In the genomic region with DNA sequence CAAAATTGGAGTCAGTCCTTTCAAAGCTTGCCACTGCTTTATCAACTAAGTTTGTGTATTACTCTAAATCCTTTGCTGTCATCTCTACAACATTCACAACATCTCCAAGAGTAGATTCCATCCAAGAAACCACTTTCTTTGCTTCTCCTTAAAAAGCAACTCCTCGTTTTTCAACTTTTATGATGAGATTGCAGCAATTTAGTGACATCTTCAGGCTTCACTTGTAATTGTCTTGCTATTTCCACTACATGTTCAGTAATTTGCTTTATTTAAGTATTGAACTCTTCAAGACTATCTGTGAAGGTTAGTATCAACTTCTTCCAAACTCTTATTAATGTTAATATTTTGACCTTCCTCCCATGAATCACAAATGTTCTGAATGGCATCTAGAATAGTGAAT, we compare ENCODE assay signal across 30 cellular contexts.
A peak's percentile ranks its signal among the peaks of the same experiment; 100 is the strongest.
DNase-seq lines count a peak whose midpoint lies in the region; ATAC-seq and TF ChIP-seq lines count a peak whose summit lies in the region.
"Had no signal": no experiment of that assay in that cellular context is flagged by ENCODE, and none has a peak within 500 bp of the region (broad histone marks: within the 10 kb centered on the region; RNA-seq: fewer than 3 reads in every experiment).

No MANE protein-coding gene starts in this region.

- ATAC-seq in HCT116 (no peak), HG02763 (IDR thresholded peaks at IDR 0.05; ENCODE audit: unreplicated experiment) (no peak)
- ATAC-seq: effector memory CD8-positive, alpha-beta T cell; left ventricle myocardium superior; right lobe of liver; Right ventricle myocardium inferior had no signal

- H3K79me2 ChIP-seq in HCT116 (ENCODE audit: insufficient read depth, low read length) (no peaks in the 10 kb centered on the region), SU-DHL-6 (ENCODE audit: insufficient read depth, low read length) (no peaks in the 10 kb centered on the region)

- H2AFZ ChIP-seq in HCT116 (ENCODE audit: low read depth, low read length, poor library complexity, severe bottlenecking), result no peak overlapping the region
- H2AFZ ChIP-seq in SU-DHL-6 (ENCODE audit: low read depth, low read length, severe bottlenecking), result peak overlapping the region; percentile 80

- peak; percentile 31; the same call in 1 of the 2 replicates for TF ChIP-seq RAD21 in HCT116 (IDR thresholded peaks at IDR 0.05; ENCODE audit: low read depth)

- no peaks in the 10 kb centered on the region for H3F3A ChIP-seq in SU-DHL-6 (ENCODE audit: insufficient read depth)

- in situ Hi-C loops in ACHN (cut with HindIII; ENCODE audit: low pct_ligation_motif_present, low pct_unique_long_range_greater_than_20kb, low sequenced_read_pairs), result no loop called here

- H3K9me2 ChIP-seq in HCT116 (ENCODE audit: insufficient read depth), result no peaks in the 10 kb centered on the region
- no peaks in the 10 kb centered on the region for H3K9me2 ChIP-seq in SU-DHL-6 (replicated peaks; ENCODE audit: insufficient read depth, low read length)

- H3K27ac ChIP-seq in 22Rv1 (no peak overlapping the region), HCT116 (ENCODE audit: low read depth, low read length) (no peak overlapping the region), SU-DHL-6 (ENCODE audit: low read depth, low read length) (no peak overlapping the region)
- H3K27ac ChIP-seq: neutrophil, right lobe of liver, stomach, uterus had no signal

- CTCF ChIA-PET in HCT116 (lab: Charles Lee), result no interaction called here

- H4K20me1 ChIP-seq in HCT116 (ENCODE audit: insufficient read depth) (no peaks in the 10 kb centered on the region), SU-DHL-6 (ENCODE audit: low read depth, low read length) (no peaks in the 10 kb centered on the region)

- H3K36me3 ChIP-seq in HCT116 (ENCODE audit: control insufficient read depth in 1 of 2, insufficient read depth in 2 of 2, low read length in 2 of 2) (no peaks in the 10 kb centered on the region), SU-DHL-6 (ENCODE audit: low read length) (no peaks in the 10 kb centered on the region)
- H3K36me3 ChIP-seq: neutrophil, right lobe of liver, stomach, uterus had no signal

- no peaks in the 10 kb centered on the region for H3K9me3 ChIP-seq in HCT116 (ENCODE audit: control insufficient read depth in 1 of 2, insufficient read depth in 1 of 2, low read depth in 1 of 2, low read length in 2 of 2)
- H3K9me3 ChIP-seq in SU-DHL-6 (ENCODE audit: insufficient read depth, low read length), result no peaks in the 10 kb centered on the region
- H3K9me3 ChIP-seq: neutrophil, right lobe of liver, uterus had no signal

- no TSS peak for BruUV-seq in HCT116 (replicated peaks; lab: Mats Ljungman, UMichigan)

- DNase-seq in HCT116 (ENCODE audit: low read depth, low spot score) (no peak), epithelial cell of esophagus (ENCODE audit: low read depth) (no peak), COLO829 (ENCODE audit: low spot score) (no peak), ACHN (no peak), NCI-H1092 treated with DMSO at 0.1 percent for 48 hours (lab: John Stamatoyannopoulos, UW) (no peak)
- DNase-seq: activated CD4-positive, alpha-beta T cell treated with anti-CD3 and anti-CD28 coated beads for 48 hours; activated effector memory CD4-positive, alpha-beta T cell treated with Interleukin-2 at 50 U/mL for 16 hours; anterior cingulate cortex; caudate nucleus; DMS79 treated with DMSO at 0.1 percent for 48 hours; effector memory CD8-positive, alpha-beta T cell; erythroblast; GF-D8; head of caudate nucleus; left ventricle myocardium superior; midbrain; naive B cell; NCI-H1105 treated with DMSO at 0.1 percent for 48 hours; NCI-H1930; NCI-H2171 treated with DMSO at 0.1 percent for 48 hours; right lobe of liver; stimulated activated CD4-positive, alpha-beta T cell treated with anti-CD3 and anti-CD28 coated beads, Interleukin-2, amount 100 ng/mL, for 48 hours; stomach; T1000; uterus had no signal

- H3K4me2 ChIP-seq in HCT116 (ENCODE audit: low read length), result no peak overlapping the region
- no peak overlapping the region for H3K4me2 ChIP-seq in SU-DHL-6 (ENCODE audit: low read depth, low read length, poor library complexity, severe bottlenecking)

- TF ChIP-seq CTCF in 22Rv1 (IDR thresholded peaks at IDR 0.05) (peak; percentile 16; the same call in 1 of the 2 replicates), HCT116 (IDR thresholded peaks at IDR 0.05 in 2 of 3, conservative IDR thresholded peaks at IDR 0.05 in 1 of 3; ENCODE audit: borderline replicate concordance in 1 of 3, insufficient read depth in 1 of 3, low read depth in 2 of 3, low read length in 2 of 3) (no peak), SU-DHL-6 (IDR thresholded peaks at IDR 0.05; ENCODE audit: insufficient read depth, low read length, poor library complexity, severe bottlenecking) (no peak), epithelial cell of esophagus (IDR thresholded peaks at IDR 0.05; ENCODE audit: insufficient read depth, low read depth, low read length, missing control alignments) (peak; percentile 3)

- RAD21 ChIA-PET in HCT116 (lab: Charles Lee; ENCODE audit: low non-redundant PET in 1 of 2, low total read pairs in 2 of 2, uncharacterized antibody in 2 of 2, unreplicated experiment in 2 of 2), result no interaction called here

- no peaks in the 10 kb centered on the region for H3K4me1 ChIP-seq in HCT116 (ENCODE audit: control insufficient read depth in 1 of 2, insufficient read depth in 2 of 2, low read length in 2 of 2)
- H3K4me1 ChIP-seq: right lobe of liver, stomach, uterus had no signal

- no peak for TF ChIP-seq POLR2A in HCT116 (IDR thresholded peaks at IDR 0.05; ENCODE audit: borderline replicate concordance, extremely low read depth, insufficient read depth, insufficient read length)

- H3K9ac ChIP-seq in HCT116 (ENCODE audit: low read length) (no peak overlapping the region), SU-DHL-6 (ENCODE audit: low read length) (no peak overlapping the region)

- POLR2A ChIA-PET in HCT116 (lab: Charles Lee), result no interaction called here

- H3K4me3 ChIP-seq in HCT116 (replicated peaks in 1 of 2; ENCODE audit: low read depth in 1 of 2, low read length in 2 of 2) (no peak overlapping the region), SU-DHL-6 (ENCODE audit: insufficient read depth, low read length, poor library complexity, severe bottlenecking) (no peak overlapping the region), epithelial cell of esophagus (ENCODE audit: low read length) (no peak overlapping the region)
- H3K4me3 ChIP-seq: right lobe of liver, stomach, uterus had no signal

- H3K27me3 ChIP-seq in HCT116 (ENCODE audit: insufficient read depth, low read length) (no peaks in the 10 kb centered on the region), SU-DHL-6 (ENCODE audit: low read length) (no peaks in the 10 kb centered on the region)
- H3K27me3 ChIP-seq: neutrophil, right lobe of liver, stomach, uterus had no signal

- intact Hi-C loops in HCT116 (cut with micrococcal nuclease), result no loop called here

TF ChIP-seq in HCT116, 20 proteins besides CTCF, POLR2A, EP300 and RAD21:
- TF ChIP-seq EZH2phosphoT487 (IDR thresholded peaks at IDR 0.05; ENCODE audit: borderline replicate concordance) (no peak), ZNF274 (IDR thresholded peaks at IDR 0.05; ENCODE audit: low read depth, low read length) (no peak), ZFX (IDR thresholded peaks at IDR 0.05) (no peak), JUND (IDR thresholded peaks at IDR 0.05) (no peak)
- TF ChIP-seq, protein P1, sequence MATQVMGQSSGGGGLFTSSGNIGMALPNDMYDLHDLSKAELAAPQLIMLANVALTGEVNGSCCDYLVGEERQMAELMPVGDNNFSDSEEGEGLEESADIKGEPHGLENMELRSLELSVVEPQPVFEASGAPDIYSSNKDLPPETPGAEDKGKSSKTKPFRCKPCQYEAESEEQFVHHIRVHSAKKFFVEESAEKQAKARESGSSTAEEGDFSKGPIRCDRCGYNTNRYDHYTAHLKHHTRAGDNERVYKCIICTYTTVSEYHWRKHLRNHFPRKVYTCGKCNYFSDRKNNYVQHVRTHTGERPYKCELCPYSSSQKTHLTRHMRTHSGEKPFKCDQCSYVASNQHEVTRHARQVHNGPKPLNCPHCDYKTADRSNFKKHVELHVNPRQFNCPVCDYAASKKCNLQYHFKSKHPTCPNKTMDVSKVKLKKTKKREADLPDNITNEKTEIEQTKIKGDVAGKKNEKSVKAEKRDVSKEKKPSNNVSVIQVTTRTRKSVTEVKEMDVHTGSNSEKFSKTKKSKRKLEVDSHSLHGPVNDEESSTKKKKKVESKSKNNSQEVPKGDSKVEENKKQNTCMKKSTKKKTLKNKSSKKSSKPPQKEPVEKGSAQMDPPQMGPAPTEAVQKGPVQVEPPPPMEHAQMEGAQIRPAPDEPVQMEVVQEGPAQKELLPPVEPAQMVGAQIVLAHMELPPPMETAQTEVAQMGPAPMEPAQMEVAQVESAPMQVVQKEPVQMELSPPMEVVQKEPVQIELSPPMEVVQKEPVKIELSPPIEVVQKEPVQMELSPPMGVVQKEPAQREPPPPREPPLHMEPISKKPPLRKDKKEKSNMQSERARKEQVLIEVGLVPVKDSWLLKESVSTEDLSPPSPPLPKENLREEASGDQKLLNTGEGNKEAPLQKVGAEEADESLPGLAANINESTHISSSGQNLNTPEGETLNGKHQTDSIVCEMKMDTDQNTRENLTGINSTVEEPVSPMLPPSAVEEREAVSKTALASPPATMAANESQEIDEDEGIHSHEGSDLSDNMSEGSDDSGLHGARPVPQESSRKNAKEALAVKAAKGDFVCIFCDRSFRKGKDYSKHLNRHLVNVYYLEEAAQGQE (IDR thresholded peaks at IDR 0.05; ENCODE audit: low read depth), result no peak

Comparison
In these comparisons a context has a peak if more than half of its experiments do, and no peak if none do; other contexts are left out.
1. CTCF ChIP-seq: peak in 22Rv1 (single experiment) and epithelial cell of esophagus (single experiment); none in HCT116 (0 of 3) and SU-DHL-6 (single experiment).